In the genomic region with DNA sequence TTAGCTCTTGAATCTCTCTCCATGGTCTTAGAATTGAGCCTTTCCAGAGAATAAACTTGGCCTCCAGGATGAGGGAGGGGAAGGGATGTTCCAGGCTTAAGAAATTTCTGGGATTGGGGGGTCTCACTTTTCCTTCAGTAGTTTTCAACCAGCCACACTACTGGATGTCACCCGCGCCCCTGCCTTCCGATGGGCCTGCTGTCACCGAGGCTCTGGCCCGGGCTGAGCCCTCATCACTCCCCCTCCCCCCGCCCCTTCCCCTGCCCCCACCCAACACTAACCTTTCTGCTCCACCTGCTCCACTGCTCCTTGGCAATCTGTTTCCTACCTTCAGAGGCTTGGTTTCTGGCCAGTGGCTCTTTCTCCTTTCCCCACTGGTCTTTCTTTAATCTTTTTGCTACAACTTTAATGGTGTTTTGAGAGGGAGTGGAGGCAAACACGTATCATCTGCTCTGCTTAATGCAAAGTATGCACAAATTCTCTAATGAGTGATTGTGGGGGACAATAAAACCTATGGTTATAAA, we compare ENCODE assay signal across 17 cellular contexts.
DNase-seq lines count a peak whose midpoint lies in the region; ATAC-seq and TF ChIP-seq lines count a peak whose summit lies in the region.
"Had no signal": no experiment of that assay in that cellular context is flagged by ENCODE, and none has a peak within 500 bp of the region (broad histone marks: within the 10 kb centered on the region; RNA-seq: fewer than 3 reads in every experiment).

No MANE protein-coding gene starts in this region.

- peaks cover 32 to 77% of the 10 kb centered on the region in 2 donors for H3K4me1 ChIP-seq in thoracic aorta (ENCODE audit: control insufficient read depth in 1 of 2, low read depth in 2 of 2)
- peaks cover 43% of the 10 kb centered on the region for H3K4me1 ChIP-seq in vagina

- H3K9me3 ChIP-seq in WERI-Rb-1 (ENCODE audit: severe bottlenecking) (no peaks in the 10 kb centered on the region), thoracic aorta (no peaks in the 10 kb centered on the region), vagina (no peaks in the 10 kb centered on the region)

- H3K27me3 ChIP-seq in WERI-Rb-1 (ENCODE audit: insufficient read depth, low read depth, severe bottlenecking) (no peaks in the 10 kb centered on the region), thoracic aorta (replicated peaks; ENCODE audit: insufficient read depth) (no peaks in the 10 kb centered on the region), vagina (no peaks in the 10 kb centered on the region)

- H3K27me3 Mint-ChIP-seq in HFFc6 (ENCODE audit: insufficient read depth) = peaks cover 4% of the 10 kb centered on the region

- TF ChIP-seq CTCF in HFFc6 (IDR thresholded peaks at IDR 0.05) (no peak), WERI-Rb-1 (IDR thresholded peaks at IDR 0.05; ENCODE audit: low read depth, low read length) (no peak), thoracic aorta (IDR thresholded peaks at IDR 0.05) (no peak), vagina (IDR thresholded peaks at IDR 0.05) (no peak)

- H3K27ac Mint-ChIP-seq in HFFc6 = peak overlapping the region; percentile 98
- H3K27ac Mint-ChIP-seq: B cell had no signal

- TF ChIP-seq POLR2A in vagina (IDR thresholded peaks at IDR 0.05) = no peak

- intact Hi-C loops in vagina (cut with DNase I) = no loop called here

- H3K36me3 ChIP-seq in WERI-Rb-1 (no peaks in the 10 kb centered on the region; the same call in 1 of the 2 replicates), thoracic aorta (no peaks in the 10 kb centered on the region), vagina (no peaks in the 10 kb centered on the region)

- H3K4me1 Mint-ChIP-seq in HFFc6 (ENCODE audit: low read depth) = peaks cover 81% of the 10 kb centered on the region
- H3K4me1 Mint-ChIP-seq: B cell had no signal

- no peak overlapping the region for H3K4me3 ChIP-seq in WERI-Rb-1 (ENCODE audit: low read depth, low read length)
- no peak overlapping the region for H3K4me3 ChIP-seq in thoracic aorta
- no peak overlapping the region for H3K4me3 ChIP-seq in vagina
- H3K4me3 ChIP-seq: GM12878 had no signal

- ATAC-seq in thoracic aorta (ENCODE audit: insufficient number of reproducible peaks, low FRiP score, low read depth) (no peak), HG02870 (IDR thresholded peaks at IDR 0.05; ENCODE audit: unreplicated experiment) (no peak)
- ATAC-seq: GM12878, sciatic nerve had no signal

- DNase-seq in HFFc6 (no peak), WERI-Rb-1 (peak; percentile 44), left kidney (ENCODE audit: low read depth, low spot score) (peak; percentile 58), thoracic aorta (ENCODE audit: low spot score) (no peak), HPDE6-E6E7 (ENCODE audit: extremely low spot score) (no peak), vagina (ENCODE audit: extremely low spot score in 2 of 2) (no peak)
- DNase-seq: activated CD4-positive, alpha-beta T cell treated with anti-CD3 and anti-CD28 coated beads, Interleukin-2, amount 50 U/mL, for 4 hours; activated naive CD4-positive, alpha-beta T cell treated with anti-CD3 and anti-CD28 coated beads, Interleukin-2, amount 50 U/mL, for 16 hours; cortex of kidney; KBM-7; midbrain; NCI-H1048; NCI-H69 had no signal

- H3K9me3 Mint-ChIP-seq in HFFc6 = no peaks in the 10 kb centered on the region; the same call in 1 of the 2 replicates

- peak overlapping the region; percentile 58 for H3K4me3 Mint-ChIP-seq in HFFc6
- H3K4me3 Mint-ChIP-seq: B cell had no signal

- H3K27ac ChIP-seq in WERI-Rb-1 = peak overlapping the region; percentile 21; the same call in 1 of the 2 replicates
- H3K27ac ChIP-seq in thoracic aorta = peak overlapping the region; percentile 8 to 65
- H3K27ac ChIP-seq in vagina = no peak overlapping the region

- H3K36me3 Mint-ChIP-seq in HFFc6 (ENCODE audit: low read depth) = peaks cover 10% of the 10 kb centered on the region

Comparison
In these comparisons a context has a peak if more than half of its experiments do, and no peak if none do; other contexts are left out.
1. DNase-seq: peak in WERI-Rb-1 (single experiment) and left kidney (single experiment); none in HFFc6 (single experiment), thoracic aorta (single experiment), HPDE6-E6E7 (single experiment) and vagina (0 of 2).